Comparison of ENCODE assay signal across 8 cellular contexts in genomic region chr15:73050561-73051297, GRCh38. TPM values are rescaled to one million over a fixed set of nuclear protein-coding genes. Genes with fewer than 3 reads are reported as not detected.
DNase-seq lines count a peak whose midpoint lies in the region; ATAC-seq, FAIRE-seq and TF ChIP-seq lines count a peak whose summit lies in the region.

No MANE protein-coding gene starts in this region.

- H2AK5ac ChIP-seq in H1 (ENCODE audit: low read depth, low read length): no peak overlapping the region

- TF ChIP-seq CTCF in C4-2B (conservative IDR thresholded peaks at IDR 0.05): no peak
- TF ChIP-seq CTCF in OCI-LY3 (IDR thresholded peaks at IDR 0.05; ENCODE audit: low read depth, low read length): no peak
- no peak for TF ChIP-seq CTCF in H1 (IDR thresholded peaks at IDR 0.05; ENCODE audit: control extremely low read depth in 1 of 3, insufficient read depth in 1 of 3, low read depth in 1 of 3, low read length in 3 of 3)
- TF ChIP-seq CTCF in neural progenitor cell (IDR thresholded peaks at IDR 0.05): no peak

- intact Hi-C loops in head of caudate nucleus (cut with DNase I): no loop called here

- peak overlapping the region; percentile 84; the same call in 1 of the 2 replicates for H2AFZ ChIP-seq in OCI-LY3 (ENCODE audit: low read depth, low read length)
- peak overlapping the region; percentile 25 for H2AFZ ChIP-seq in H1 (ENCODE audit: low read length)
- peak overlapping the region; percentile 70 for H2AFZ ChIP-seq in neural progenitor cell (replicated peaks)

- 40% methylated on average over 10 of the region's 10 CpGs; no CpG with 5 or more reads in 1 of the 2 experiments for WGBS in H1 (ENCODE audit: extremely low coverage in 1 of 2, insufficient coverage in 1 of 2, insufficient read length in 1 of 2, insufficient replicate concordance in 2 of 2, low coverage in 1 of 2, low lambda C conversion rate in 2 of 2, missing lambda C conversion rate in 1 of 2), 2 experiments

- no peaks in the 10 kb centered on the region for H3K9me3 Mint-ChIP-seq in neural progenitor cell

- H3K23ac ChIP-seq in H1 (ENCODE audit: insufficient read length): no peak overlapping the region

- H3F3A ChIP-seq in neural progenitor cell (ENCODE audit: low read depth): peaks cover 35% of the 10 kb centered on the region

- H4K5ac ChIP-seq in H1 (ENCODE audit: insufficient read length, low read depth, low read length): no peak overlapping the region

- H3K4me2 ChIP-seq in OCI-LY3 (ENCODE audit: low read length): peak overlapping the region; percentile 92
- peak overlapping the region; percentile 74 to 85 for H3K4me2 ChIP-seq in H1 (ENCODE audit: insufficient read depth in 1 of 2, low read depth in 2 of 2, low read length in 2 of 2)
- H3K4me2 ChIP-seq in neural progenitor cell: peak overlapping the region; percentile 84

- H3K36me3 Mint-ChIP-seq in neural progenitor cell: no peaks in the 10 kb centered on the region

- H4K8ac ChIP-seq in H1 (ENCODE audit: extremely low read depth, insufficient read depth, low read length): no peak overlapping the region

- no peak overlapping the region for H3K14ac ChIP-seq in H1 (ENCODE audit: insufficient read length)

- H3K79me1 ChIP-seq in H1 (ENCODE audit: low read depth, low read length): peaks cover 5% of the 10 kb centered on the region; the same call in 1 of the 2 replicates

- H4K20me1 ChIP-seq in OCI-LY3 (ENCODE audit: insufficient read depth, low read length) (no peaks in the 10 kb centered on the region), H1 (replicated peaks in 1 of 2; ENCODE audit: control insufficient read depth in 1 of 2, insufficient read depth in 2 of 2, low read length in 2 of 2) (peaks cover 0 to 5% of the 10 kb centered on the region in 2 experiments), neural progenitor cell (ENCODE audit: low read depth) (peaks cover 26% of the 10 kb centered on the region)

- H3K18ac ChIP-seq in H1 (ENCODE audit: extremely low read depth, low read length): no peak overlapping the region

- peak overlapping the region; percentile 67 for H3K27ac Mint-ChIP-seq in neural progenitor cell

- H2BK20ac ChIP-seq in H1 (ENCODE audit: low read length): no peak overlapping the region

- H3K56ac ChIP-seq in H1 (replicated peaks; ENCODE audit: insufficient read length, low read depth, low read length): no peak overlapping the region

- H2BK5ac ChIP-seq in H1 (ENCODE audit: low read depth, low read length): no peak overlapping the region

- peaks cover 24% of the 10 kb centered on the region for H3K4me1 Mint-ChIP-seq in neural progenitor cell

- H2BK12ac ChIP-seq in H1 (ENCODE audit: low read depth, low read length): no peak overlapping the region

- H3K27me3 Mint-ChIP-seq in neural progenitor cell (ENCODE audit: insufficient read depth, low read depth): no peaks in the 10 kb centered on the region

- H3K9ac ChIP-seq in OCI-LY3 (ENCODE audit: low read length) (peak overlapping the region; percentile 81), H1 (replicated peaks in 1 of 4; ENCODE audit: extremely low read depth in 1 of 4, low read depth in 3 of 4, low read length in 3 of 4) (peak overlapping the region in 3 of 4 experiments; percentile 1 to 68 (median 66); a peak in 4 of 7 replicates), neural progenitor cell (peak overlapping the region; percentile 81)

- H3K4me1 ChIP-seq in OCI-LY3 (ENCODE audit: low read length) (peaks cover 12% of the 10 kb centered on the region), H1 (replicated peaks in 1 of 4; ENCODE audit: control insufficient read depth in 3 of 4, insufficient read depth in 4 of 4, low read length in 3 of 4) (peaks cover 0 to 5% (median 2%) of the 10 kb centered on the region in 4 experiments; a peak in 2 of 7 replicates), neural progenitor cell (peaks cover 30% of the 10 kb centered on the region)

- H3K79me2 ChIP-seq in OCI-LY3 (ENCODE audit: low read length) (no peaks in the 10 kb centered on the region), H1 (ENCODE audit: control insufficient read depth in 1 of 2, insufficient read depth in 2 of 2, low read length in 2 of 2) (peaks cover 2 to 25% of the 10 kb centered on the region in 2 experiments; a peak in 3 of 4 replicates), neural progenitor cell (ENCODE audit: low read depth) (peaks cover 28% of the 10 kb centered on the region)

- H2BK15ac ChIP-seq in H1 (ENCODE audit: low read length): no peak overlapping the region

- H3K4me3 ChIP-seq in OCI-LY3 (ENCODE audit: low read length) (peak overlapping the region; percentile 89), H1 (ENCODE audit: extremely low read depth in 1 of 4, insufficient read depth in 2 of 4, low read depth in 3 of 4, low read length in 4 of 4) (peak overlapping the region; percentile 66 to 87 (median 69)), neural progenitor cell (peak overlapping the region; percentile 88)

- POLR2A ChIA-PET in H1 (lab: Charles Lee; ENCODE audit: partially characterized antibody): interaction anchor here (1.4 kb wide), 1 partner anchor 264 kb away, joined by 3 read pairs; no protein-coding TSS in a partner anchor

- peak overlapping the region; percentile 67 for H4K91ac ChIP-seq in H1 (replicated peaks; ENCODE audit: insufficient read length, low read length)

- no peak for ATAC-seq in GM19035 (IDR thresholded peaks at IDR 0.05; ENCODE audit: unreplicated experiment)

- CTCF ChIA-PET in H1 (lab: Charles Lee; ENCODE audit: partially characterized antibody): interaction anchor here (0.7 to 1.0 kb wide), 2 partner anchors 13 to 31 kb away, joined by 4 to 5 read pairs; no protein-coding TSS in a partner anchor

- no peak for FAIRE-seq in H1 (lab: Jason Lieb, UNC)

- no peaks in the 10 kb centered on the region for H3K9me3 ChIP-seq in OCI-LY3 (ENCODE audit: insufficient read depth, low read length)
- H3K9me3 ChIP-seq in H1 (ENCODE audit: insufficient read depth in 2 of 2, low read depth in 1 of 2, low read length in 1 of 2): no peaks in the 10 kb centered on the region
- no peaks in the 10 kb centered on the region for H3K9me3 ChIP-seq in neural progenitor cell (ENCODE audit: low read depth)

- H3K36me3 ChIP-seq in OCI-LY3 (replicated peaks; ENCODE audit: low read depth, low read length) (no peaks in the 10 kb centered on the region), H1 (ENCODE audit: control insufficient read depth in 2 of 4, insufficient read depth in 4 of 4, low read length in 3 of 4) (no peaks in the 10 kb centered on the region), neural progenitor cell (no peaks in the 10 kb centered on the region)

- H3K27ac ChIP-seq in C4-2B (peak overlapping the region; percentile 91; the same call in 1 of the 2 replicates), OCI-LY3 (ENCODE audit: low read length) (no peak overlapping the region), H1 (ENCODE audit: low read depth, low read length) (no peak overlapping the region), neural progenitor cell (no peak overlapping the region)

- H3K4me3 Mint-ChIP-seq in neural progenitor cell: peak overlapping the region; percentile 88

- H2BK120ac ChIP-seq in H1 (replicated peaks; ENCODE audit: low read depth, low read length): no peak overlapping the region

- TF ChIP-seq RAD21 in H1 (IDR thresholded peaks at IDR 0.05 in 1 of 2, conservative IDR thresholded peaks at IDR 0.05 in 1 of 2; ENCODE audit: low read depth in 2 of 2, low read length in 2 of 2): no peak

- no peak for TF ChIP-seq EP300 in H1 (IDR thresholded peaks at IDR 0.05; ENCODE audit: borderline replicate concordance in 1 of 2, low read depth in 2 of 2, low read length in 2 of 2)

- no peak for TF ChIP-seq POLR2A in H1 (IDR thresholded peaks at IDR 0.05; ENCODE audit: control extremely low read depth in 1 of 2, low read depth in 2 of 2, low read length in 2 of 2)

- peaks cover 4% of the 10 kb centered on the region for H3K23me2 ChIP-seq in H1 (ENCODE audit: low read depth, low read length)

- H3K27me3 ChIP-seq in OCI-LY3 (ENCODE audit: low read depth, low read length) (peaks cover 26% of the 10 kb centered on the region), H1 (replicated peaks in 1 of 4; ENCODE audit: control insufficient read depth in 3 of 4, extremely low read depth in 1 of 4, insufficient read depth in 3 of 4, low read length in 3 of 4) (no peaks in the 10 kb centered on the region), neural progenitor cell (no peaks in the 10 kb centered on the region)

- no peak for DNase-seq in H1 (ENCODE audit: low read depth in 1 of 2, low spot score in 2 of 2)
- DNase-seq in neural progenitor cell (ENCODE audit: low spot score): no peak
- no peak for DNase-seq in NAMALWA (ENCODE audit: low spot score)
- DNase-seq in head of caudate nucleus: no peak
- DNase-seq in ecto neural progenitor cell (ENCODE audit: low spot score): no peak

- H3K4ac ChIP-seq in H1 (replicated peaks; ENCODE audit: insufficient read length, low read depth, low read length): no peak overlapping the region

TF ChIP-seq in H1, 55 proteins besides CTCF, POLR2A, EP300 and RAD21 (continues in another document):
- TF ChIP-seq KDM4A (IDR thresholded peaks at IDR 0.05; ENCODE audit: low read depth, low read length, severe bottlenecking) (no peak), SRF (IDR thresholded peaks at IDR 0.05; ENCODE audit: low read depth, low read length) (no peak), RBBP5 (IDR thresholded peaks at IDR 0.05; ENCODE audit: borderline replicate concordance, low read depth, low read length) (no peak), SP4 (IDR thresholded peaks at IDR 0.05; ENCODE audit: low read length) (no peak), SP2 (IDR thresholded peaks at IDR 0.05; ENCODE audit: low read length) (no peak), TEAD4 (IDR thresholded peaks at IDR 0.05; ENCODE audit: low read depth, low read length) (no peak), CREB1 (IDR thresholded peaks at IDR 0.05) (no peak), SUZ12 (IDR thresholded peaks at IDR 0.05; ENCODE audit: low read length) (no peak), CHD1 (IDR thresholded peaks at IDR 0.05; ENCODE audit: low read depth, low read length) (no peak), NRF1 (IDR thresholded peaks at IDR 0.05; ENCODE audit: low read depth, low read length) (no peak), EGR1 (IDR thresholded peaks at IDR 0.05; ENCODE audit: borderline replicate concordance, low read depth, low read length) (no peak), SIN3A (conservative IDR thresholded peaks at IDR 0.05 in 1 of 2, IDR thresholded peaks at IDR 0.05 in 1 of 2; ENCODE audit: low read depth in 1 of 2, low read length in 2 of 2) (no peak)

RNA-seq across cellular contexts. Expression of gene NEO1, which starts 1.5 kb away (rescaled TPM):
- total RNA-seq in H1 (2021; fragmentation: NEBNext Ultra II Directional; extraction: Animal tissue kit (Norgen Biotek cat#: 25700)): 51.0 and 56.5 TPM in 2 replicates
- polyA plus RNA-seq in H1 (2011; rRNA removed): 36.0 and 36.1 TPM in 2 replicates
- polyA plus RNA-seq in H1 (2011; cell fraction: cytosol; rRNA removed): 22.6 TPM
- polyA plus RNA-seq in H1 (2011; cell fraction: nucleus; rRNA removed): 69.6 TPM
- 44.0 to 58.8 TPM (median 52.2 TPM) in 4 replicates for polyA plus RNA-seq in H1 (2012, experiment 1 of 2)
- polyA plus RNA-seq in H1 (2012, experiment 2 of 2): 4.2 TPM
- polyA plus RNA-seq in H1 (2013, experiment 1 of 2): 62.3 TPM
- polyA plus RNA-seq in H1 (2013, experiment 2 of 2): 62.8 TPM
- polyA minus RNA-seq in H1 (2011; rRNA and poly(A)+ RNA removed): 54.6 and 64.8 TPM in 2 replicates
- polyA minus RNA-seq in H1 (2011; cell fraction: cytosol; rRNA and poly(A)+ RNA removed): 25.7 TPM
- polyA minus RNA-seq in H1 (2011; cell fraction: nucleus; rRNA and poly(A)+ RNA removed): 40.2 TPM
- 77.9 and 85.2 TPM in 2 replicates for total RNA-seq in neural progenitor cell (ENCODE audit: low replicate concordance)

Comparison
In these comparisons a context has a peak if more than half of its experiments do, and no peak if none do; other contexts are left out.
1. H2AFZ ChIP-seq: peak in every context shown above with its lines; median percentile 84 in OCI-LY3; 70 in neural progenitor cell; 25 in H1.